1 cellular context compared by ENCODE assay signal in the genomic region with DNA sequence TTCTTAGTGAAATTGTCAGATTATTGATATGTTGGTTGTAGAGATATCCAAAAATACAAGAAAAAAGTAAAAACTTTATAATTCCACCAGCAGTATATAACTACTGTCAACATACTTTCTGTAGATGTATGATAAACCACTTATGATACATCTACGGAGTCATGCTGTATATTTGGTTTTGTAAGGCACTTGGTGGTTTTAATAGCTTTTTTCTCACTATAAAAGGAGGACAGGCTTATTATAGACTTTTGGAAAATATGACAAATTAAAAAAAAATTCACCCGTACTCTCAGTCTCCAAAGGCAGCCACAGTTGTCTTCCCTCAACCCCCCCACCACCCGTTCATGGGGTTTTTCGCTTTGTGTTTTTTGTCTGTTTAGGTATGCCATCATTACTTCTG.
TF ChIP-seq lines count a peak whose summit lies in the region.

No MANE protein-coding gene starts in this region.

TF ChIP-seq in HepG2, 621 proteins besides CTCF, POLR2A, EP300 and RAD21 (continued from another document):
- no peak for TF ChIP-seq MLXIP (CRISPR knock-in tag; IDR thresholded peaks at IDR 0.05; ENCODE audit: borderline replicate concordance)
- no peak for TF ChIP-seq ARHGAP35 (CRISPR knock-in tag; IDR thresholded peaks at IDR 0.05; ENCODE audit: borderline replicate concordance)
